1 cellular context compared by ENCODE assay signal in the genomic region with DNA sequence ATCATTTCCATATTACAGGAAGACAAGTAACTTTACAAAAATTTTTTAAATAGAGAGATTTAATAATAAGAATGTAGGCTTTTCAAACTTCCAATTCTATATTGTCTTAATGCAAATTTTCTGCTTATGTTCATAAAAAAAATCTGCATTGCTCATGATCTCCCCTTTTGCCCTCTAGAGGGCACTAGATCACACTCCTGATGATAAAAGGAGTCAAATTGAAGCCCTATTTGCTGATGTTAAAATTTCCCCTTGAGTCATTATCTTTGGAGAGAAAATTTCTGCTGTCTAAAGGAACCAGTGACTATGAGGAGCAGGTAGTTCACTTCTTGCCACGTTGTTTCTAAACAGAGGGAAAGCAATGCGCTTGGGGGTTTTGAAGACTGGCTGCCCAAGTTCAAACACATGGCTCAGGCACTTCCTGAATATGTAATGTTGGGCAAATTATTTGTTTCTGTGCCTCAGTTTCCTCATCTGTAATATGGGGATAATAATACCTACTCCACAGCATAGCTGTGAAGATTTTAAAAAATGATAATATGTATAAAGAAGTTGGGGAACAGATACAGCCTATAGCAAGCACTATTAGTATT.
A peak's percentile ranks its signal among the peaks of the same experiment; 100 is the strongest.
TF ChIP-seq lines count a peak whose summit lies in the region.

No MANE protein-coding gene starts in this region.

TF ChIP-seq in HEK293, 187 proteins besides CTCF, POLR2A, EP300 and RAD21 (continued from another document):
- TF ChIP-seq, protein P1, sequence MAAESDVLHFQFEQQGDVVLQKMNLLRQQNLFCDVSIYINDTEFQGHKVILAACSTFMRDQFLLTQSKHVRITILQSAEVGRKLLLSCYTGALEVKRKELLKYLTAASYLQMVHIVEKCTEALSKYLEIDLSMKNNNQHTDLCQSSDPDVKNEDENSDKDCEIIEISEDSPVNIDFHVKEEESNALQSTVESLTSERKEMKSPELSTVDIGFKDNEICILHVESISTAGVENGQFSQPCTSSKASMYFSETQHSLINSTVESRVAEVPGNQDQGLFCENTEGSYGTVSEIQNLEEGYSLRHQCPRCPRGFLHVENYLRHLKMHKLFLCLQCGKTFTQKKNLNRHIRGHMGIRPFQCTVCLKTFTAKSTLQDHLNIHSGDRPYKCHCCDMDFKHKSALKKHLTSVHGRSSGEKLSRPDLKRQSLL (tag by site-specific recombination; IDR thresholded peaks at IDR 0.05), result no peak
- TF ChIP-seq ZNF112 (tag by site-specific recombination; IDR thresholded peaks at IDR 0.05) (no peak), ZFP69B (tag by site-specific recombination; IDR thresholded peaks at IDR 0.05) (no peak), YY1 (tag by site-specific recombination; IDR thresholded peaks at IDR 0.05) (no peak), ZNF37A (tag by site-specific recombination; IDR thresholded peaks at IDR 0.05) (no peak), ZNF654 (tag by site-specific recombination; IDR thresholded peaks at IDR 0.05; ENCODE audit: low read depth) (peak; percentile 43), ZNF660 (tag by site-specific recombination; IDR thresholded peaks at IDR 0.05) (0 out of 2 replicates have a peak, but pooled peaks have one; percentile 12), ZNF146 (tag by site-specific recombination; IDR thresholded peaks at IDR 0.05) (no peak), MYNN (tag by site-specific recombination; IDR thresholded peaks at IDR 0.05; ENCODE audit: borderline replicate concordance) (no peak)
- TF ChIP-seq, protein P2, sequence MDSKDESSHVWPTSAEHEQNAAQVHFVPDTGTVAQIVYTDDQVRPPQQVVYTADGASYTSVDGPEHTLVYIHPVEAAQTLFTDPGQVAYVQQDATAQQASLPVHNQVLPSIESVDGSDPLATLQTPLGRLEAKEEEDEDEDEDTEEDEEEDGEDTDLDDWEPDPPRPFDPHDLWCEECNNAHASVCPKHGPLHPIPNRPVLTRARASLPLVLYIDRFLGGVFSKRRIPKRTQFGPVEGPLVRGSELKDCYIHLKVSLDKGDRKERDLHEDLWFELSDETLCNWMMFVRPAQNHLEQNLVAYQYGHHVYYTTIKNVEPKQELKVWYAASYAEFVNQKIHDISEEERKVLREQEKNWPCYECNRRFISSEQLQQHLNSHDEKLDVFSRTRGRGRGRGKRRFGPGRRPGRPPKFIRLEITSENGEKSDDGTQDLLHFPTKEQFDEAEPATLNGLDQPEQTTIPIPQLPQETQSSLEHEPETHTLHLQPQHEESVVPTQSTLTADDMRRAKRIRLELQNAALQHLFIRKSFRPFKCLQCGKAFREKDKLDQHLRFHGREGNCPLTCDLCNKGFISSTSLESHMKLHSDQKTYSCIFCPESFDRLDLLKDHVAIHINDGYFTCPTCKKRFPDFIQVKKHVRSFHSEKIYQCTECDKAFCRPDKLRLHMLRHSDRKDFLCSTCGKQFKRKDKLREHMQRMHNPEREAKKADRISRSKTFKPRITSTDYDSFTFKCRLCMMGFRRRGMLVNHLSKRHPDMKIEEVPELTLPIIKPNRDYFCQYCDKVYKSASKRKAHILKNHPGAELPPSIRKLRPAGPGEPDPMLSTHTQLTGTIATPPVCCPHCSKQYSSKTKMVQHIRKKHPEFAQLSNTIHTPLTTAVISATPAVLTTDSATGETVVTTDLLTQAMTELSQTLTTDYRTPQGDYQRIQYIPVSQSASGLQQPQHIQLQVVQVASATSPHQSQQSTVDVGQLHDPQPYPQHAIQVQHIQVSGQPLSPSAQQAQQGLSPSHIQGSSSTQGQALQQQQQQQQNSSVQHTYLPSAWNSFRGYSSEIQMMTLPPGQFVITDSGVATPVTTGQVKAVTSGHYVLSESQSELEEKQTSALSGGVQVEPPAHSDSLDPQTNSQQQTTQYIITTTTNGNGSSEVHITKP (tag by site-specific recombination; IDR thresholded peaks at IDR 0.05), result no peak
- TF ChIP-seq, protein P3, sequence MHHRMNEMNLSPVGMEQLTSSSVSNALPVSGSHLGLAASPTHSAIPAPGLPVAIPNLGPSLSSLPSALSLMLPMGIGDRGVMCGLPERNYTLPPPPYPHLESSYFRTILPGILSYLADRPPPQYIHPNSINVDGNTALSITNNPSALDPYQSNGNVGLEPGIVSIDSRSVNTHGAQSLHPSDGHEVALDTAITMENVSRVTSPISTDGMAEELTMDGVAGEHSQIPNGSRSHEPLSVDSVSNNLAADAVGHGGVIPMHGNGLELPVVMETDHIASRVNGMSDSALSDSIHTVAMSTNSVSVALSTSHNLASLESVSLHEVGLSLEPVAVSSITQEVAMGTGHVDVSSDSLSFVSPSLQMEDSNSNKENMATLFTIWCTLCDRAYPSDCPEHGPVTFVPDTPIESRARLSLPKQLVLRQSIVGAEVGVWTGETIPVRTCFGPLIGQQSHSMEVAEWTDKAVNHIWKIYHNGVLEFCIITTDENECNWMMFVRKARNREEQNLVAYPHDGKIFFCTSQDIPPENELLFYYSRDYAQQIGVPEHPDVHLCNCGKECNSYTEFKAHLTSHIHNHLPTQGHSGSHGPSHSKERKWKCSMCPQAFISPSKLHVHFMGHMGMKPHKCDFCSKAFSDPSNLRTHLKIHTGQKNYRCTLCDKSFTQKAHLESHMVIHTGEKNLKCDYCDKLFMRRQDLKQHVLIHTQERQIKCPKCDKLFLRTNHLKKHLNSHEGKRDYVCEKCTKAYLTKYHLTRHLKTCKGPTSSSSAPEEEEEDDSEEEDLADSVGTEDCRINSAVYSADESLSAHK (tag by site-specific recombination; IDR thresholded peaks at IDR 0.05), result no peak
